In the genomic region with DNA sequence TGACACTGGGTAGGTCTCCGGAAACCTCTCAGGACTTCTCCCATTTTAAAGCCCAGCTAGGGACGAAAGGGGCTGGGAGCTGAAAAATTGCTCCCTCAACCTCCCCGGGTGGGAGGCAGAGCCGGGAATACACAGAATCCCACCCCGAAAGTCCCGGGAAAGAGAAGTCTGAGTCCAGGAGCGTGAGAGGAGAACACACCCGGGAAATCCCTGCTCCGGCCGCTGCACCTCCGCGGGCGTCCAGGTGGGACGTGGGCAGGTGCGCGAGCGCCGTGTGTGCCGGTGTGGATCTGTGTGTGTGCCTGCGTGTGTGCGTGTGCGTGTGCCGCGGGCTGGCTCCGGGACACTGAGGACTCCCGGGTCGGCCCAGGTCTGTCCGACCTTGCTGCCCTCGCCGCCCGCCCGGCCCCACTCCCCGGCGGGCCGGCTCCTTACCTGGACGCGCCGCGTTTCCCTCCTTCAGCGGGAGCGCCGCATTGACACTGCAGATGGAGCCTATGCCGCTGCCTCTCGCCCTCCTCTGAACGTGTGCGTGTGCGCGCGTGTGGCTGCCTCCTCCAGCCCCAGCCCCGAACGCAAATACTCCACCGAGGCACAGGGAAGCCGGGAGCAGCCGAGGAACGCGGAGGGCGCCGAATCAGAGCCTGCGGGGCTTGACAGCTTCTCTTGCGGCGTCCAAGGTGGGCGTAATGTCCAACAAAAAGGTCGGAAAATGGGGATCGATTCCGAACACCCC, we compare ENCODE assay signal across 8 cellular contexts. TPM values are rescaled to one million over a fixed set of nuclear protein-coding genes. Genes with fewer than 3 reads are reported as not detected.
A peak's percentile ranks its signal among the peaks of the same experiment; 100 is the strongest.
DNase-seq lines count a peak whose midpoint lies in the region; ATAC-seq, FAIRE-seq and TF ChIP-seq lines count a peak whose summit lies in the region.

A gene with protein sequence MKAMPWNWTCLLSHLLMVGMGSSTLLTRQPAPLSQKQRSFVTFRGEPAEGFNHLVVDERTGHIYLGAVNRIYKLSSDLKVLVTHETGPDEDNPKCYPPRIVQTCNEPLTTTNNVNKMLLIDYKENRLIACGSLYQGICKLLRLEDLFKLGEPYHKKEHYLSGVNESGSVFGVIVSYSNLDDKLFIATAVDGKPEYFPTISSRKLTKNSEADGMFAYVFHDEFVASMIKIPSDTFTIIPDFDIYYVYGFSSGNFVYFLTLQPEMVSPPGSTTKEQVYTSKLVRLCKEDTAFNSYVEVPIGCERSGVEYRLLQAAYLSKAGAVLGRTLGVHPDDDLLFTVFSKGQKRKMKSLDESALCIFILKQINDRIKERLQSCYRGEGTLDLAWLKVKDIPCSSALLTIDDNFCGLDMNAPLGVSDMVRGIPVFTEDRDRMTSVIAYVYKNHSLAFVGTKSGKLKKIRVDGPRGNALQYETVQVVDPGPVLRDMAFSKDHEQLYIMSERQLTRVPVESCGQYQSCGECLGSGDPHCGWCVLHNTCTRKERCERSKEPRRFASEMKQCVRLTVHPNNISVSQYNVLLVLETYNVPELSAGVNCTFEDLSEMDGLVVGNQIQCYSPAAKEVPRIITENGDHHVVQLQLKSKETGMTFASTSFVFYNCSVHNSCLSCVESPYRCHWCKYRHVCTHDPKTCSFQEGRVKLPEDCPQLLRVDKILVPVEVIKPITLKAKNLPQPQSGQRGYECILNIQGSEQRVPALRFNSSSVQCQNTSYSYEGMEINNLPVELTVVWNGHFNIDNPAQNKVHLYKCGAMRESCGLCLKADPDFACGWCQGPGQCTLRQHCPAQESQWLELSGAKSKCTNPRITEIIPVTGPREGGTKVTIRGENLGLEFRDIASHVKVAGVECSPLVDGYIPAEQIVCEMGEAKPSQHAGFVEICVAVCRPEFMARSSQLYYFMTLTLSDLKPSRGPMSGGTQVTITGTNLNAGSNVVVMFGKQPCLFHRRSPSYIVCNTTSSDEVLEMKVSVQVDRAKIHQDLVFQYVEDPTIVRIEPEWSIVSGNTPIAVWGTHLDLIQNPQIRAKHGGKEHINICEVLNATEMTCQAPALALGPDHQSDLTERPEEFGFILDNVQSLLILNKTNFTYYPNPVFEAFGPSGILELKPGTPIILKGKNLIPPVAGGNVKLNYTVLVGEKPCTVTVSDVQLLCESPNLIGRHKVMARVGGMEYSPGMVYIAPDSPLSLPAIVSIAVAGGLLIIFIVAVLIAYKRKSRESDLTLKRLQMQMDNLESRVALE (N-terminal part only) (minus strand): TSS at position 484 of the 736 bp plus-strand sequence. CDS start 67,777 bp downstream, outside the sequence.

- H3K4me3 ChIP-seq in BE2C (ENCODE audit: low read depth, low read length) (peak within 1 kb of the TSS; percentile 77), MG63 (peak within 1 kb of the TSS; percentile 20; the same call in 1 of the 2 replicates), coronary artery (peak within 1 kb of the TSS; percentile 75), thyroid gland (replicated peaks in 1 of 3) (peak within 1 kb of the TSS in 2 of 3 donors; percentile 30 to 41)

- no peak for ATAC-seq in GM21360 (IDR thresholded peaks at IDR 0.05; ENCODE audit: unreplicated experiment)

- TF ChIP-seq CTCF in BE2C (IDR thresholded peaks at IDR 0.05; ENCODE audit: low read depth, low read length) (no peak; the same call in 1 of the 2 replicates), coronary artery (IDR thresholded peaks at IDR 0.05) (no peak), thyroid gland (IDR thresholded peaks at IDR 0.05) (no peak)

- DNase-seq in BE2C (peak; percentile 49), MG63 (no peak), coronary artery (ENCODE audit: low spot score) (no peak), mesenteric fat pad (ENCODE audit: low spot score) (no peak), thyroid gland (peak in 1 of 2 donors; percentile 20), RCC 7860 (ENCODE audit: low spot score) (no peak), NCI-H187 treated with DMSO at 0.1 percent for 48 hours (lab: John Stamatoyannopoulos, UW) (no peak)

- H3K27ac ChIP-seq in coronary artery (peak within 1 kb of the TSS in 1 of 2 donors; percentile 66), thyroid gland (no peak within 1 kb of the TSS)

- 1 to 4% methylated on average over 8 to 12 of the region's 65 CpGs for WGBS in thyroid gland, 2 donors

- intact Hi-C loops in thyroid gland (cut with DNase I), result loop anchor here (10.0 kb wide), 1 partner anchor 631 kb away; no protein-coding TSS in a partner anchor

- no peak for TF ChIP-seq POLR2A in thyroid gland (IDR thresholded peaks at IDR 0.05)

- no peaks in the 10 kb centered on the region for H3K27me3 ChIP-seq in BE2C
- H3K27me3 ChIP-seq in MG63, result peaks cover 30% of the 10 kb centered on the region
- no peaks in the 10 kb centered on the region for H3K27me3 ChIP-seq in thyroid gland

- H3K4me1 ChIP-seq in BE2C (peaks cover 7% of the 10 kb centered on the region), thyroid gland (peaks cover 4 to 11% of the 10 kb centered on the region in 2 donors)

- H3K36me3 ChIP-seq in BE2C (no peaks in the 10 kb centered on the region; the same call in 1 of the 2 replicates), MG63 (no peaks in the 10 kb centered on the region), thyroid gland (no peaks in the 10 kb centered on the region)

- FAIRE-seq in RCC 7860 (lab: Jason Lieb, UNC), result no peak

- H3K9me3 ChIP-seq in BE2C, result no peaks in the 10 kb centered on the region
- no peaks in the 10 kb centered on the region for H3K9me3 ChIP-seq in MG63
- H3K9me3 ChIP-seq in thyroid gland, result no peaks in the 10 kb centered on the region

RNA-seq across cellular contexts. Expression of the gene that starts here (rescaled TPM):
- 8.8 TPM for polyA plus RNA-seq in BE2C (2012; ENCODE audit: insufficient read depth, insufficient read length, low read depth)
- total RNA-seq in MG63 (2014; rRNA removed; shearing (Covaris generic); ENCODE audit: low replicate concordance), result not detected in 2 replicates
- total RNA-seq in mesenteric fat pad (133 TPM), thyroid gland (1 to 10 TPM; 1.3 to 8.3 (median 2.4) TPM)

Comparison
In these comparisons a context has a peak if more than half of its experiments do, and no peak if none do; other contexts are left out.
1. RNA of the gene that starts here (total RNA-seq): 133 TPM in mesenteric fat pad (single experiment); 1.3 to 8.3 TPM in thyroid gland and not detected in MG63; every median in the first group is over 10 times any median in the second.
2. H3K4me3 ChIP-seq: peak in every context shown above with its lines; median percentile 77 in BE2C; 75 in coronary artery; 36 in thyroid gland; 20 in MG63.